In the genomic region with DNA sequence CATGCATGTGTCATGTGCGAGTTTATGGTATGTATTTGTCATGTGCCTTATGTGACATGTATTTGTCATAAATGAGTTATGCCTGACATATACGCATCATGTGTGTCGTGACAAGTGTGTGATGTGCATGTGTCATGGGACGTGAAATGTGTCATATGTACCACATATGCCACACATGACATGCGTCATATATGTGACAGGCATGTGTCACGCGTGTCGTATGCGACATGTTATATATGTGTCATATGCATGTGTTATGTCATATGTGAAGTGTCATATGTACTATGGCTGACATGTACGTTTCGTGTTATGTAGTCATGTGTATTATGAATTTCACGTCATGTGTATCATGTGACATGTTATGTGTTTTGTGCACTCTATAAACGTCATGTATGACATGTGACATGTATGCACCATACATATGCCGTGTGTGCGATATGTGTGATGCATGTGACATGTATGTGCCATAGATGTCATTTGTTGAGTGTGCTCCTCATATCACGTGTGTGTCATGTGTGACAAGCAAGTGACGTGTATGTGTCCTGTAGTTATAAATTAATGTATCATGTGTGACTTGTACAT, we compare ENCODE assay signal across 1 cellular context.
TF ChIP-seq lines count a peak whose summit lies in the region.

No MANE protein-coding gene starts in this region.

TF ChIP-seq in A549, 52 proteins besides CTCF, POLR2A, EP300 and RAD21:
- TF ChIP-seq POLR2AphosphoS2 (conservative IDR thresholded peaks at IDR 0.05; ENCODE audit: low read length), result no peak
- TF ChIP-seq, protein P1, sequence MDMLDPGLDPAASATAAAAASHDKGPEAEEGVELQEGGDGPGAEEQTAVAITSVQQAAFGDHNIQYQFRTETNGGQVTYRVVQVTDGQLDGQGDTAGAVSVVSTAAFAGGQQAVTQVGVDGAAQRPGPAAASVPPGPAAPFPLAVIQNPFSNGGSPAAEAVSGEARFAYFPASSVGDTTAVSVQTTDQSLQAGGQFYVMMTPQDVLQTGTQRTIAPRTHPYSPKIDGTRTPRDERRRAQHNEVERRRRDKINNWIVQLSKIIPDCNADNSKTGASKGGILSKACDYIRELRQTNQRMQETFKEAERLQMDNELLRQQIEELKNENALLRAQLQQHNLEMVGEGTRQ (IDR thresholded peaks at IDR 0.05), result peak; percentile 42; the same call in 1 of the 2 replicates
TF ChIP-seq in A549: peak in this region for 1.
